Comparison of ENCODE assay signal across 8 cellular contexts in the genomic region with DNA sequence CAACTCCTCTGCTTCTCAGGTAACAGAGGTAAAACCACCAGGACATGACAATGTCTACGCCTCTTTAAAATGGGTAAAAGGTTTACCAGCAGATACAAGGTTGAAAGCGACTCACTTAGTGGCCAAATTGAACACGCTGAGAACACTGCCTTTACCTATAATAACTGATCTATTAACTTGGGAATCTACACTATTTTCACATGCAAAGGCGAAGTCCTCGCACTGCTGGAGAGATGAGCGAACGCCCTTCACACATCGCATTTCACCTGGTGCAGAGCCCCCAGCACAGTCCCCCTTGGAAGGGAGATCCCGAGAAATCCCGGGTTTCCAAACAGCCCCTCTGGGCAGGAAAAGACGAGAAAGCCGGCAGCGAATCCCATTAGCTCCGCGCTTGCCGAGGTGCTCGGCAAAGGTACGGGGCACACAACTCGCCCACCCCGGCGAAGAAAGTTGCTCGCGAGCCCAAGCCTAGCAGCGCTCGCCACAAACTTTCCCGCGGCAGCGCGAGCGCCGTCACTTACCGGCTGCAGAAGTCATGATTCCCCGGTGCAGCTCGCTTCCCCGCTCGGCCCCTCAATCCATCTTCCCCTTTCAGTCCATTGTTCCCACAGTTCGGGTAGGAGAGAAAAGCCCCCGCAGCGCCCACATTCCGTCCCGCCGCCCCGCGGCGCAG. TPM values are rescaled to one million over a fixed set of nuclear protein-coding genes. Genes with fewer than 3 reads are reported as not detected.
DNase-seq lines count a peak whose midpoint lies in the region; ATAC-seq and TF ChIP-seq lines count a peak whose summit lies in the region.

No MANE protein-coding gene starts in this region.

- peak; percentile 24 for ATAC-seq in GM19455 (IDR thresholded peaks at IDR 0.05; ENCODE audit: unreplicated experiment)
- ATAC-seq in HG03469 (IDR thresholded peaks at IDR 0.05; ENCODE audit: unreplicated experiment) = peak; percentile 4

- DNase-seq in DMS153 (lab: John Stamatoyannopoulos, UW) (peak; percentile 6), fibroblast of villous mesenchyme (ENCODE audit: low read depth) (no peak), osteocyte (ENCODE audit: extremely low spot score, unreplicated experiment) (no peak), amniotic stem cell (lab: John Stamatoyannopoulos, UW) (no peak), NCI-H2029 treated with DMSO at 0.1 percent for 48 hours (lab: John Stamatoyannopoulos, UW) (no peak)

- no peaks in the 10 kb centered on the region for H3K9me3 Mint-ChIP-seq in T-helper 1 cell treated with Interleukin-12 subunit alpha and Interleukin-12 subunit beta and Interleukin-4 antibody, amounts not matched to agents 30 μg/mL and 1 μg/mL, for 36 hours
- H3K9me3 Mint-ChIP-seq in osteocyte (ENCODE audit: unreplicated experiment) = no peaks in the 10 kb centered on the region

- peaks cover 28% of the 10 kb centered on the region for H3K4me1 Mint-ChIP-seq in T-helper 1 cell treated with Interleukin-12 subunit alpha and Interleukin-12 subunit beta and Interleukin-4 antibody, amounts not matched to agents 30 μg/mL and 1 μg/mL, for 36 hours (ENCODE audit: low read depth)
- H3K4me1 Mint-ChIP-seq in osteocyte (ENCODE audit: unreplicated experiment) = peaks cover 67% of the 10 kb centered on the region

- peaks cover 9% of the 10 kb centered on the region for H3K36me3 Mint-ChIP-seq in T-helper 1 cell treated with Interleukin-12 subunit alpha and Interleukin-12 subunit beta and Interleukin-4 antibody, amounts not matched to agents 30 μg/mL and 1 μg/mL, for 36 hours (ENCODE audit: low read depth)
- H3K36me3 Mint-ChIP-seq in osteocyte (ENCODE audit: unreplicated experiment) = peaks cover 5% of the 10 kb centered on the region

- peak overlapping the region; percentile 99 for H3K4me3 ChIP-seq in fibroblast of villous mesenchyme (ENCODE audit: low read depth, low read length)

- TF ChIP-seq CTCF in fibroblast of villous mesenchyme (IDR thresholded peaks at IDR 0.05; ENCODE audit: insufficient read depth, low read depth, low read length) = no peak
- TF ChIP-seq CTCF in osteocyte (IDR thresholded peaks at IDR 0.05) = no peak

- H3K4me3 Mint-ChIP-seq in T-helper 1 cell treated with Interleukin-12 subunit alpha and Interleukin-12 subunit beta and Interleukin-4 antibody, amounts not matched to agents 30 μg/mL and 1 μg/mL, for 36 hours = peak overlapping the region; percentile 97
- peak overlapping the region; percentile 92 for H3K4me3 Mint-ChIP-seq in osteocyte (ENCODE audit: unreplicated experiment)

- H3K27me3 Mint-ChIP-seq in T-helper 1 cell treated with Interleukin-12 subunit alpha and Interleukin-12 subunit beta and Interleukin-4 antibody, amounts not matched to agents 30 μg/mL and 1 μg/mL, for 36 hours (ENCODE audit: low read depth) = peaks cover 21% of the 10 kb centered on the region
- no peaks in the 10 kb centered on the region for H3K27me3 Mint-ChIP-seq in osteocyte (ENCODE audit: unreplicated experiment)

- peak overlapping the region; percentile 83 for H3K27ac Mint-ChIP-seq in T-helper 1 cell treated with Interleukin-12 subunit alpha and Interleukin-12 subunit beta and Interleukin-4 antibody, amounts not matched to agents 30 μg/mL and 1 μg/mL, for 36 hours
- peak overlapping the region; percentile 96 for H3K27ac Mint-ChIP-seq in osteocyte (ENCODE audit: unreplicated experiment)

RNA-seq across cellular contexts. Expression of gene FGD6, which starts 0.4 kb away (rescaled TPM):
- total RNA-seq in fibroblast of villous mesenchyme (11.9 and 18.1 TPM in 2 replicates), osteocyte (11.2 and 11.9 TPM in 2 replicates)

RNA-seq across cellular contexts. Expression of gene VEZT, which starts 0.8 kb away (rescaled TPM):
- total RNA-seq in fibroblast of villous mesenchyme (73.4 and 84.6 TPM in 2 replicates), osteocyte (65.7 and 74.7 TPM in 2 replicates)
